8 cellular contexts compared by ENCODE assay signal in genomic region chr6:4732691-4733315, GRCh38. TPM values are rescaled to one million over a fixed set of nuclear protein-coding genes. Genes with fewer than 3 reads are reported as not detected.
DNase-seq lines count a peak whose midpoint lies in the region; ATAC-seq, FAIRE-seq and TF ChIP-seq lines count a peak whose summit lies in the region.

No MANE protein-coding gene starts in this region.

- H3K9me3 Mint-ChIP-seq in activated CD4-positive, alpha-beta T cell treated with anti-CD3 and anti-CD28 coated beads for 36 hours (ENCODE audit: low read depth): no peaks in the 10 kb centered on the region
- H3K9me3 Mint-ChIP-seq in activated CD4-positive, alpha-beta memory T cell treated with anti-CD3 and anti-CD28 coated beads, Interleukin-2, amount 10 ng/mL, durations not matched to agents 7 days and 5 days: no peaks in the 10 kb centered on the region
- no peaks in the 10 kb centered on the region for H3K9me3 Mint-ChIP-seq in activated CD8-positive, alpha-beta memory T cell treated with anti-CD3 and anti-CD28 coated beads, Interleukin-2, amount 10 ng/mL, durations not matched to agents 7 days and 5 days (ENCODE audit: low read depth)

- TF ChIP-seq POLR2A in right lobe of liver (IDR thresholded peaks at IDR 0.05): no peak

- DNase-seq in AG04449 (ENCODE audit: low read depth, low spot score): peak; percentile 79
- peak; percentile 81 for DNase-seq in LHCN-M2 (ENCODE audit: low read depth)
- DNase-seq in bronchial epithelial cell (ENCODE audit: low read depth): peak; percentile 96
- peak in 1 of 3 donors; percentile 51 for DNase-seq in right lobe of liver
- no peak for DNase-seq in activated CD4-positive, alpha-beta T cell treated with anti-CD3 and anti-CD28 coated beads for 36 hours
- DNase-seq in activated CD4-positive, alpha-beta memory T cell treated with anti-CD3 and anti-CD28 coated beads, Interleukin-2, amount 10 ng/mL, durations not matched to agents 7 days and 5 days: no peak
- DNase-seq in activated CD8-positive, alpha-beta memory T cell treated with anti-CD3 and anti-CD28 coated beads, Interleukin-2, amount 10 ng/mL, durations not matched to agents 7 days and 5 days: no peak
- no peak for DNase-seq in SKM-1 treated with dmso at 0.1 percent for 144 hours (lab: John Stamatoyannopoulos, UW; ENCODE audit: unreplicated experiment)

- no peak overlapping the region for H3K4me3 Mint-ChIP-seq in activated CD4-positive, alpha-beta T cell treated with anti-CD3 and anti-CD28 coated beads for 36 hours
- H3K4me3 Mint-ChIP-seq in activated CD4-positive, alpha-beta memory T cell treated with anti-CD3 and anti-CD28 coated beads, Interleukin-2, amount 10 ng/mL, durations not matched to agents 7 days and 5 days: no peak overlapping the region
- no peak overlapping the region for H3K4me3 Mint-ChIP-seq in activated CD8-positive, alpha-beta memory T cell treated with anti-CD3 and anti-CD28 coated beads, Interleukin-2, amount 10 ng/mL, durations not matched to agents 7 days and 5 days

- intact Hi-C loops in right lobe of liver (cut with DNase I): no loop called here
- intact Hi-C loops in activated CD4-positive, alpha-beta T cell treated with anti-CD3 and anti-CD28 coated beads for 36 hours (cut with DNase I, micrococcal nuclease): no loop called here

- 37% methylated on average over 7 of the region's 10 CpGs for WGBS in right lobe of liver (ENCODE audit: insufficient coverage, low coverage, low lambda C conversion rate, missing lambda C conversion rate)

- H3K4me3 ChIP-seq in AG04449 (ENCODE audit: low read depth, low read length) (peak overlapping the region; percentile 43), bronchial epithelial cell (ENCODE audit: low read depth, low read length) (no peak overlapping the region), right lobe of liver (peak overlapping the region in 1 of 3 donors; percentile 25)

- ATAC-seq in right lobe of liver: peak; percentile 52 to 85 (median 81)
- no peak for ATAC-seq in activated CD4-positive, alpha-beta T cell treated with anti-CD3 and anti-CD28 coated beads for 36 hours
- no peak for ATAC-seq in activated CD8-positive, alpha-beta memory T cell treated with anti-CD3 and anti-CD28 coated beads, Interleukin-2, amount 10 ng/mL, durations not matched to agents 7 days and 5 days

- H3K27ac Mint-ChIP-seq in activated CD4-positive, alpha-beta T cell treated with anti-CD3 and anti-CD28 coated beads for 36 hours: no peak overlapping the region
- H3K27ac Mint-ChIP-seq in activated CD4-positive, alpha-beta memory T cell treated with anti-CD3 and anti-CD28 coated beads, Interleukin-2, amount 10 ng/mL, durations not matched to agents 7 days and 5 days: no peak overlapping the region
- no peak overlapping the region for H3K27ac Mint-ChIP-seq in activated CD8-positive, alpha-beta memory T cell treated with anti-CD3 and anti-CD28 coated beads, Interleukin-2, amount 10 ng/mL, durations not matched to agents 7 days and 5 days

- CTCF ChIA-PET in AG04449 (lab: Yijun Ruan, JAX): no interaction called here
- CTCF ChIA-PET in activated CD4-positive, alpha-beta T cell treated with anti-CD3 and anti-CD28 coated beads for 36 hours (lab: Charles Lee): no interaction called here
- CTCF ChIA-PET in activated CD4-positive, alpha-beta memory T cell treated with anti-CD3 and anti-CD28 coated beads, Interleukin-2, amount 10 ng/mL, durations not matched to agents 7 days and 5 days (lab: Charles Lee): no interaction called here
- CTCF ChIA-PET in activated CD8-positive, alpha-beta memory T cell treated with anti-CD3 and anti-CD28 coated beads, Interleukin-2, amount 10 ng/mL, durations not matched to agents 7 days and 5 days (lab: Charles Lee): no interaction called here

- no peaks in the 10 kb centered on the region for H3K36me3 ChIP-seq in bronchial epithelial cell (ENCODE audit: control insufficient read depth, insufficient read depth, low read length)
- no peaks in the 10 kb centered on the region for H3K36me3 ChIP-seq in right lobe of liver

- peaks cover 6% of the 10 kb centered on the region for H3K4me1 Mint-ChIP-seq in activated CD4-positive, alpha-beta T cell treated with anti-CD3 and anti-CD28 coated beads for 36 hours
- peaks cover 2% of the 10 kb centered on the region for H3K4me1 Mint-ChIP-seq in activated CD4-positive, alpha-beta memory T cell treated with anti-CD3 and anti-CD28 coated beads, Interleukin-2, amount 10 ng/mL, durations not matched to agents 7 days and 5 days
- peaks cover 6% of the 10 kb centered on the region for H3K4me1 Mint-ChIP-seq in activated CD8-positive, alpha-beta memory T cell treated with anti-CD3 and anti-CD28 coated beads, Interleukin-2, amount 10 ng/mL, durations not matched to agents 7 days and 5 days

- peaks cover 13% of the 10 kb centered on the region for H3K27me3 Mint-ChIP-seq in activated CD4-positive, alpha-beta T cell treated with anti-CD3 and anti-CD28 coated beads for 36 hours
- peaks cover 9% of the 10 kb centered on the region for H3K27me3 Mint-ChIP-seq in activated CD4-positive, alpha-beta memory T cell treated with anti-CD3 and anti-CD28 coated beads, Interleukin-2, amount 10 ng/mL, durations not matched to agents 7 days and 5 days
- peaks cover 26% of the 10 kb centered on the region for H3K27me3 Mint-ChIP-seq in activated CD8-positive, alpha-beta memory T cell treated with anti-CD3 and anti-CD28 coated beads, Interleukin-2, amount 10 ng/mL, durations not matched to agents 7 days and 5 days

- H3K27me3 ChIP-seq in bronchial epithelial cell (ENCODE audit: control insufficient read depth, insufficient read depth, low read length) (no peaks in the 10 kb centered on the region), right lobe of liver (no peaks in the 10 kb centered on the region)

- TF ChIP-seq CTCF in AG04449 (IDR thresholded peaks at IDR 0.05; ENCODE audit: insufficient read depth, low read length, missing control alignments) (no peak), bronchial epithelial cell (IDR thresholded peaks at IDR 0.05; ENCODE audit: insufficient read depth, low read length, severe bottlenecking) (no peak), right lobe of liver (IDR thresholded peaks at IDR 0.05) (no peak)

- no peak for FAIRE-seq in bronchial epithelial cell (lab: Jason Lieb, UNC)

- POLR2A ChIA-PET in AG04449 (lab: Yijun Ruan, JAX): no interaction called here
- POLR2A ChIA-PET in activated CD4-positive, alpha-beta T cell treated with anti-CD3 and anti-CD28 coated beads for 36 hours (lab: Charles Lee): no interaction called here
- POLR2A ChIA-PET in activated CD4-positive, alpha-beta memory T cell treated with anti-CD3 and anti-CD28 coated beads, Interleukin-2, amount 10 ng/mL, durations not matched to agents 7 days and 5 days (lab: Charles Lee): no interaction called here

- H3K9me3 ChIP-seq in right lobe of liver: no peaks in the 10 kb centered on the region

- no peaks in the 10 kb centered on the region for H3K4me1 ChIP-seq in right lobe of liver

- H3K36me3 Mint-ChIP-seq in activated CD4-positive, alpha-beta T cell treated with anti-CD3 and anti-CD28 coated beads for 36 hours (ENCODE audit: low read depth): no peaks in the 10 kb centered on the region
- no peaks in the 10 kb centered on the region for H3K36me3 Mint-ChIP-seq in activated CD4-positive, alpha-beta memory T cell treated with anti-CD3 and anti-CD28 coated beads, Interleukin-2, amount 10 ng/mL, durations not matched to agents 7 days and 5 days (ENCODE audit: low read depth)
- H3K36me3 Mint-ChIP-seq in activated CD8-positive, alpha-beta memory T cell treated with anti-CD3 and anti-CD28 coated beads, Interleukin-2, amount 10 ng/mL, durations not matched to agents 7 days and 5 days: no peaks in the 10 kb centered on the region

- H3K27ac ChIP-seq in right lobe of liver: no peak overlapping the region

RNA-seq across cellular contexts. Expression of gene CDYL, which starts 43.4 kb away (rescaled TPM):
- 9.4 and 13.0 TPM in 2 replicates for total RNA-seq in LHCN-M2 (2014; rRNA removed)
- 6.7 TPM for polyA plus RNA-seq in LHCN-M2 (2012)
- total RNA-seq in bronchial epithelial cell: 46.1 and 50.7 TPM in 2 replicates
- 10 to 100 TPM in 5 of 6 experiments, 1 to 10 TPM in 1; 5.0 to 16.1 (median 13.1) TPM for total RNA-seq in right lobe of liver
- total RNA-seq in activated CD4-positive, alpha-beta T cell treated with anti-CD3 and anti-CD28 coated beads for 36 hours: 10 to 100 TPM; 22.1 to 33.7 TPM
- total RNA-seq in activated CD4-positive, alpha-beta memory T cell treated with anti-CD3 and anti-CD28 coated beads, Interleukin-2, amount 10 ng/mL, durations not matched to agents 7 days and 5 days: 10 to 100 TPM; 27.5 to 30.5 TPM
- 10 to 100 TPM; 40.8 to 43.4 TPM for total RNA-seq in activated CD8-positive, alpha-beta memory T cell treated with anti-CD3 and anti-CD28 coated beads, Interleukin-2, amount 10 ng/mL, durations not matched to agents 7 days and 5 days

Comparison
In these comparisons a context has a peak if more than half of its experiments do, and no peak if none do; other contexts are left out.
1. DNase-seq: peak in AG04449 (single experiment), LHCN-M2 (single experiment) and bronchial epithelial cell (single experiment); none in activated CD4-positive, alpha-beta T cell treated with anti-CD3 and anti-CD28 coated beads for 36 hours (single experiment), activated CD4-positive, alpha-beta memory T cell treated with anti-CD3 and anti-CD28 coated beads, Interleukin-2, amount 10 ng/mL, durations not matched to agents 7 days and 5 days (single experiment), activated CD8-positive, alpha-beta memory T cell treated with anti-CD3 and anti-CD28 coated beads, Interleukin-2, amount 10 ng/mL, durations not matched to agents 7 days and 5 days (single experiment) and SKM-1 treated with dmso at 0.1 percent for 144 hours (single experiment).
2. ATAC-seq: peak in right lobe of liver (4 of 4); none in activated CD4-positive, alpha-beta T cell treated with anti-CD3 and anti-CD28 coated beads for 36 hours (single experiment) and activated CD8-positive, alpha-beta memory T cell treated with anti-CD3 and anti-CD28 coated beads, Interleukin-2, amount 10 ng/mL, durations not matched to agents 7 days and 5 days (single experiment).